In the genomic region with DNA sequence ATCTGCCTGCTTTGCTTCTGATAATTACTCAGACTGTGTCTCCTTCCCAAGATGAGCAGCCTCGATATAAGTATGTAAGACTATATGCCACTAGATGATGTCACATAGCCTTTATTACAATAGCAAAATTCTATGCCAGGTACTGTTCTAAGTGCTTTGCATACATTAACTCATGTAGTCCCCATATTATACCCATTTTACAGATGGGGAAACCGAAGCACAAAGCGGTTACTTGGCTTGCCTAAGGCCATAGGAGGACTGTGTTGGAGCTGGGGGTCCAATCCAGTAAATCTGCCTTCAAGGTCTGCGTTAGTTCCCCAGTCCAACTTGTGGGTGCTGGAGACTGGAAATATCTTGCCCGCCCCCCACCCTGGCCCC, we compare ENCODE assay signal across 8 cellular contexts. TPM values are rescaled to one million over a fixed set of nuclear protein-coding genes. Genes with fewer than 3 reads are reported as not detected.
A peak's percentile ranks its signal among the peaks of the same experiment; 100 is the strongest.
DNase-seq lines count a peak whose midpoint lies in the region; ATAC-seq, FAIRE-seq and TF ChIP-seq lines count a peak whose summit lies in the region.

No MANE protein-coding gene starts in this region.

- H3K9me3 ChIP-seq in hepatocyte (ENCODE audit: low read depth) (no peaks in the 10 kb centered on the region), smooth muscle cell (replicated peaks; ENCODE audit: low read depth) (no peaks in the 10 kb centered on the region)

- no peaks in the 10 kb centered on the region for H3K9me2 ChIP-seq in hepatocyte (replicated peaks; ENCODE audit: insufficient read depth)

- H3K27ac ChIP-seq in hepatocyte = peak overlapping the region; percentile 87
- H3K27ac ChIP-seq in smooth muscle cell (ENCODE audit: low read depth) = peak overlapping the region; percentile 52

- H3F3A ChIP-seq in smooth muscle cell (ENCODE audit: low read depth) = peaks cover 6% of the 10 kb centered on the region

- H3K27me3 ChIP-seq in hepatocyte (no peaks in the 10 kb centered on the region), smooth muscle cell (ENCODE audit: low read depth) (no peaks in the 10 kb centered on the region)

- no peak overlapping the region for H2AFZ ChIP-seq in hepatocyte
- peak overlapping the region; percentile 8 for H2AFZ ChIP-seq in smooth muscle cell (ENCODE audit: low read depth)

- H3K9ac ChIP-seq in smooth muscle cell (ENCODE audit: low read depth) = peak overlapping the region; percentile 39

- no peaks in the 10 kb centered on the region for H3K36me3 ChIP-seq in hepatocyte (replicated peaks; ENCODE audit: insufficient read depth, low read depth)
- H3K36me3 ChIP-seq in smooth muscle cell (ENCODE audit: low read depth) = no peaks in the 10 kb centered on the region

- no peak for ATAC-seq in activated T-helper 17 cell treated with anti-CD3 and anti-CD28 coated beads, Interleukin-2, amount 50 U/mL, for 72 hours (replicated peaks)

- peaks cover 25% of the 10 kb centered on the region for H3K79me2 ChIP-seq in hepatocyte
- H3K79me2 ChIP-seq in smooth muscle cell (ENCODE audit: low read depth) = peaks cover 5% of the 10 kb centered on the region

- no peaks in the 10 kb centered on the region for H3K9me3 Mint-ChIP-seq in activated T-helper 17 cell treated with anti-CD3 and anti-CD28 coated beads, Interleukin-2, amount 50 U/mL, for 72 hours

- H3K4me2 ChIP-seq in hepatocyte (peak overlapping the region; percentile 57), smooth muscle cell (peak overlapping the region; percentile 62)

- peaks cover 5% of the 10 kb centered on the region for H3K27me3 Mint-ChIP-seq in activated T-helper 17 cell treated with anti-CD3 and anti-CD28 coated beads, Interleukin-2, amount 50 U/mL, for 72 hours

- 80% methylated on average over 5 of the region's 5 CpGs for WGBS in hepatocyte (ENCODE audit: low lambda C conversion rate, missing lambda C conversion rate)
- 71% methylated on average over 5 of the region's 5 CpGs for WGBS in smooth muscle cell (ENCODE audit: low lambda C conversion rate)

- peak overlapping the region; percentile 85 for H3K4me3 Mint-ChIP-seq in activated T-helper 17 cell treated with anti-CD3 and anti-CD28 coated beads, Interleukin-2, amount 50 U/mL, for 72 hours

- peak overlapping the region; percentile 75 for H3K27ac Mint-ChIP-seq in activated T-helper 17 cell treated with anti-CD3 and anti-CD28 coated beads, Interleukin-2, amount 50 U/mL, for 72 hours

- H3K4me1 ChIP-seq in hepatocyte (ENCODE audit: insufficient read depth) (no peaks in the 10 kb centered on the region), smooth muscle cell (ENCODE audit: low read depth) (no peaks in the 10 kb centered on the region)

- TF ChIP-seq CTCF in hepatocyte (IDR thresholded peaks at IDR 0.05; ENCODE audit: poor library complexity) (no peak), smooth muscle cell (IDR thresholded peaks at IDR 0.05; ENCODE audit: borderline replicate concordance, insufficient read depth, poor library complexity, severe bottlenecking) (no peak)

- H3K4me1 Mint-ChIP-seq in activated T-helper 17 cell treated with anti-CD3 and anti-CD28 coated beads, Interleukin-2, amount 50 U/mL, for 72 hours = peaks cover 12% of the 10 kb centered on the region

- H3K36me3 Mint-ChIP-seq in activated T-helper 17 cell treated with anti-CD3 and anti-CD28 coated beads, Interleukin-2, amount 50 U/mL, for 72 hours (ENCODE audit: low read depth) = no peaks in the 10 kb centered on the region

- FAIRE-seq in HTR-8/SVneo (lab: Jason Lieb, UNC) = peak; percentile 33

- DNase-seq in HTR-8/SVneo (ENCODE audit: insufficient read length, low spot score) (no peak), hepatocyte (ENCODE audit: low spot score) (no peak), smooth muscle cell (lab: John Stamatoyannopoulos, UW; ENCODE audit: unreplicated experiment) (no peak), NCI-H2171 (lab: John Stamatoyannopoulos, UW) (no peak), SIG-M5 (lab: John Stamatoyannopoulos, UW) (no peak), AG20443 (ENCODE audit: low spot score) (no peak)
- no peak for DNase-seq in effector CD4-positive, alpha-beta T cell

- H3K4me3 ChIP-seq in hepatocyte = no peak overlapping the region
- H3K4me3 ChIP-seq in smooth muscle cell = peak overlapping the region; percentile 38

- H4K20me1 ChIP-seq in hepatocyte (ENCODE audit: insufficient read depth, poor library complexity, severe bottlenecking) = no peaks in the 10 kb centered on the region
- H4K20me1 ChIP-seq in smooth muscle cell (ENCODE audit: low read depth) = peaks cover 4% of the 10 kb centered on the region

RNA-seq across cellular contexts. Expression of a gene that starts 0.8 kb away (rescaled TPM):
- 1 to 10 TPM in 1 of 2 donors, under 1 TPM in 1; 0.80 to 3.9 TPM for total RNA-seq in activated T-helper 17 cell treated with anti-CD3 and anti-CD28 coated beads, Interleukin-2, amount 50 U/mL, for 72 hours
- total RNA-seq in hepatocyte (21.8 and 23.7 TPM in 2 replicates), smooth muscle cell (12.4 and 17.7 TPM in 2 replicates)
- polyA plus RNA-seq in hepatocyte (17.0 and 19.1 TPM in 2 replicates), smooth muscle cell (9.8 and 10.8 TPM in 2 replicates)
